In the genomic region with DNA sequence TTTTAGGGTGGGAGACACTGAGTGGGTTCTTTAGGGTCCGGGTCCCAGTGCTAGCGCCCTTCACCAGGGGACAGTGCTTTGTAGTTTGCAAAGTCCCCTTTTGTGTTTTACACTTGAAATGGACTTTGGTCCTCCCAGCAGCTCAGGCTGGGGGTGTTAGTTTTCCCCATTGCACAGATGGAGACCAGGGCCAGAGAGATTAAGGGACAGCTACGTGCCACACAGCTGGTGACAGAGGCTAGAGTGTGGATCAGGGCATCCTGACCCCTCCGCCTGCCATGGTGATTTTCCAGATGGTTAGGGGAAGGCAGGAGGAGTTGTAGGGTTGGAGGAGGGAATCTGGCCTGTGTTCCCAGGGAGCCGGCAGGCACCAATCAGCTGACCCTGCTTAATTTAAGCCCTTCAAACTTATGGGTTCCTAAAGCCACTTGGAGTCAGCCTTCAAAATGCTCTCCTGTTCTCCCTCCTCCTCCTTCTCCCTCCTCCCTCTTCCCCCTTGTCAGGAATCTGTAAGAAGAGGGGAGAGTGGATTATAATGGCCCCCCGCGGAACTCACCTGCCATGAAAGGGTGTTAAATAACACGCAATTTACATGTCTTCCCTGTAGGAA, we compare ENCODE assay signal across 1 cellular context.
TF ChIP-seq lines count a peak whose summit lies in the region.

No MANE protein-coding gene starts in this region.

TF ChIP-seq in HepG2, 621 proteins besides CTCF, POLR2A, EP300 and RAD21 (continued from another document):
- TF ChIP-seq, protein P1, sequence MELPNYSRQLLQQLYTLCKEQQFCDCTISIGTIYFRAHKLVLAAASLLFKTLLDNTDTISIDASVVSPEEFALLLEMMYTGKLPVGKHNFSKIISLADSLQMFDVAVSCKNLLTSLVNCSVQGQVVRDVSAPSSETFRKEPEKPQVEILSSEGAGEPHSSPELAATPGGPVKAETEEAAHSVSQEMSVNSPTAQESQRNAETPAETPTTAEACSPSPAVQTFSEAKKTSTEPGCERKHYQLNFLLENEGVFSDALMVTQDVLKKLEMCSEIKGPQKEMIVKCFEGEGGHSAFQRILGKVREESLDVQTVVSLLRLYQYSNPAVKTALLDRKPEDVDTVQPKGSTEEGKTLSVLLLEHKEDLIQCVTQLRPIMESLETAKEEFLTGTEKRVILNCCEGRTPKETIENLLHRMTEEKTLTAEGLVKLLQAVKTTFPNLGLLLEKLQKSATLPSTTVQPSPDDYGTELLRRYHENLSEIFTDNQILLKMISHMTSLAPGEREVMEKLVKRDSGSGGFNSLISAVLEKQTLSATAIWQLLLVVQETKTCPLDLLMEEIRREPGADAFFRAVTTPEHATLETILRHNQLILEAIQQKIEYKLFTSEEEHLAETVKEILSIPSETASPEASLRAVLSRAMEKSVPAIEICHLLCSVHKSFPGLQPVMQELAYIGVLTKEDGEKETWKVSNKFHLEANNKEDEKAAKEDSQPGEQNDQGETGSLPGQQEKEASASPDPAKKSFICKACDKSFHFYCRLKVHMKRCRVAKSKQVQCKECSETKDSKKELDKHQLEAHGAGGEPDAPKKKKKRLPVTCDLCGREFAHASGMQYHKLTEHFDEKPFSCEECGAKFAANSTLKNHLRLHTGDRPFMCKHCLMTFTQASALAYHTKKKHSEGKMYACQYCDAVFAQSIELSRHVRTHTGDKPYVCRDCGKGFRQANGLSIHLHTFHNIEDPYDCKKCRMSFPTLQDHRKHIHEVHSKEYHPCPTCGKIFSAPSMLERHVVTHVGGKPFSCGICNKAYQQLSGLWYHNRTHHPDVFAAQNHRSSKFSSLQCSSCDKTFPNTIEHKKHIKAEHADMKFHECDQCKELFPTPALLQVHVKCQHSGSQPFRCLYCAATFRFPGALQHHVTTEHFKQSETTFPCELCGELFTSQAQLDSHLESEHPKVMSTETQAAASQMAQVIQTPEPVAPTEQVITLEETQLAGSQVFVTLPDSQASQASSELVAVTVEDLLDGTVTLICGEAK (IDR thresholded peaks at IDR 0.05), result no peak
- TF ChIP-seq, protein P1 (CRISPR knock-in tag; IDR thresholded peaks at IDR 0.05), result 0 out of 2 replicates have a peak, but pooled peaks have one; percentile 25
- TF ChIP-seq HOXA3 (CRISPR knock-in tag; IDR thresholded peaks at IDR 0.05) (0 out of 2 replicates have a peak, but pooled peaks have one; percentile 30), RARA (CRISPR knock-in tag; IDR thresholded peaks at IDR 0.05) (peak; percentile 46; the same call in 1 of the 2 replicates), STAG1 (CRISPR knock-in tag; IDR thresholded peaks at IDR 0.05) (peak; percentile 22), POLR2G (IDR thresholded peaks at IDR 0.05; ENCODE audit: low read depth, low read length) (peak; percentile 58), ZNF746 (CRISPR knock-in tag; IDR thresholded peaks at IDR 0.05) (0 out of 2 replicates have a peak, but pooled peaks have one; percentile 20), ZNF792 (CRISPR knock-in tag; IDR thresholded peaks at IDR 0.05) (peak; percentile 59; the same call in 1 of the 2 replicates), CBX5 (CRISPR knock-in tag; IDR thresholded peaks at IDR 0.05; ENCODE audit: borderline replicate concordance) (no peak), NCOA2 (CRISPR knock-in tag; IDR thresholded peaks at IDR 0.05) (0 out of 2 replicates have a peak, but pooled peaks have one; percentile 12), SOX5 (CRISPR knock-in tag; IDR thresholded peaks at IDR 0.05; ENCODE audit: borderline replicate concordance) (peak; percentile 45; the same call in 1 of the 2 replicates), SOX13 (IDR thresholded peaks at IDR 0.05) (no peak), SOX13 (CRISPR knock-in tag; conservative IDR thresholded peaks at IDR 0.05 in 1 of 2, IDR thresholded peaks at IDR 0.05 in 1 of 2) (peak in 1 of 2 experiments; percentile 64; a peak in 2 of 4 replicates), NR2F6 (IDR thresholded peaks at IDR 0.05) (no peak), NR2F6 (CRISPR knock-in tag; IDR thresholded peaks at IDR 0.05) (peak; percentile 35; the same call in 1 of the 2 replicates), TBX3 (IDR thresholded peaks at IDR 0.05; ENCODE audit: borderline replicate concordance) (no peak), ZMYM4 (CRISPR knock-in tag; IDR thresholded peaks at IDR 0.05) (0 out of 2 replicates have a peak, but pooled peaks have one; percentile 44), XRCC5 (optimal IDR thresholded peaks at IDR 0.05; ENCODE audit: low read length) (peak; percentile 62), THAP11 (CRISPR knock-in tag; IDR thresholded peaks at IDR 0.05) (no peak)
- TF ChIP-seq, protein P2, sequence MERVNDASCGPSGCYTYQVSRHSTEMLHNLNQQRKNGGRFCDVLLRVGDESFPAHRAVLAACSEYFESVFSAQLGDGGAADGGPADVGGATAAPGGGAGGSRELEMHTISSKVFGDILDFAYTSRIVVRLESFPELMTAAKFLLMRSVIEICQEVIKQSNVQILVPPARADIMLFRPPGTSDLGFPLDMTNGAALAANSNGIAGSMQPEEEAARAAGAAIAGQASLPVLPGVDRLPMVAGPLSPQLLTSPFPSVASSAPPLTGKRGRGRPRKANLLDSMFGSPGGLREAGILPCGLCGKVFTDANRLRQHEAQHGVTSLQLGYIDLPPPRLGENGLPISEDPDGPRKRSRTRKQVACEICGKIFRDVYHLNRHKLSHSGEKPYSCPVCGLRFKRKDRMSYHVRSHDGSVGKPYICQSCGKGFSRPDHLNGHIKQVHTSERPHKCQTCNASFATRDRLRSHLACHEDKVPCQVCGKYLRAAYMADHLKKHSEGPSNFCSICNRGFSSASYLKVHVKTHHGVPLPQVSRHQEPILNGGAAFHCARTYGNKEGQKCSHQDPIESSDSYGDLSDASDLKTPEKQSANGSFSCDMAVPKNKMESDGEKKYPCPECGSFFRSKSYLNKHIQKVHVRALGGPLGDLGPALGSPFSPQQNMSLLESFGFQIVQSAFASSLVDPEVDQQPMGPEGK (CRISPR knock-in tag; IDR thresholded peaks at IDR 0.05), result peak; percentile 88
- TF ChIP-seq, protein P3, sequence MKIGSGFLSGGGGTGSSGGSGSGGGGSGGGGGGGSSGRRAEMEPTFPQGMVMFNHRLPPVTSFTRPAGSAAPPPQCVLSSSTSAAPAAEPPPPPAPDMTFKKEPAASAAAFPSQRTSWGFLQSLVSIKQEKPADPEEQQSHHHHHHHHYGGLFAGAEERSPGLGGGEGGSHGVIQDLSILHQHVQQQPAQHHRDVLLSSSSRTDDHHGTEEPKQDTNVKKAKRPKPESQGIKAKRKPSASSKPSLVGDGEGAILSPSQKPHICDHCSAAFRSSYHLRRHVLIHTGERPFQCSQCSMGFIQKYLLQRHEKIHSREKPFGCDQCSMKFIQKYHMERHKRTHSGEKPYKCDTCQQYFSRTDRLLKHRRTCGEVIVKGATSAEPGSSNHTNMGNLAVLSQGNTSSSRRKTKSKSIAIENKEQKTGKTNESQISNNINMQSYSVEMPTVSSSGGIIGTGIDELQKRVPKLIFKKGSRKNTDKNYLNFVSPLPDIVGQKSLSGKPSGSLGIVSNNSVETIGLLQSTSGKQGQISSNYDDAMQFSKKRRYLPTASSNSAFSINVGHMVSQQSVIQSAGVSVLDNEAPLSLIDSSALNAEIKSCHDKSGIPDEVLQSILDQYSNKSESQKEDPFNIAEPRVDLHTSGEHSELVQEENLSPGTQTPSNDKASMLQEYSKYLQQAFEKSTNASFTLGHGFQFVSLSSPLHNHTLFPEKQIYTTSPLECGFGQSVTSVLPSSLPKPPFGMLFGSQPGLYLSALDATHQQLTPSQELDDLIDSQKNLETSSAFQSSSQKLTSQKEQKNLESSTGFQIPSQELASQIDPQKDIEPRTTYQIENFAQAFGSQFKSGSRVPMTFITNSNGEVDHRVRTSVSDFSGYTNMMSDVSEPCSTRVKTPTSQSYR (CRISPR knock-in tag; IDR thresholded peaks at IDR 0.05; ENCODE audit: borderline replicate concordance), result peak; percentile 66; the same call in 1 of the 2 replicates
- TF ChIP-seq, protein P4, sequence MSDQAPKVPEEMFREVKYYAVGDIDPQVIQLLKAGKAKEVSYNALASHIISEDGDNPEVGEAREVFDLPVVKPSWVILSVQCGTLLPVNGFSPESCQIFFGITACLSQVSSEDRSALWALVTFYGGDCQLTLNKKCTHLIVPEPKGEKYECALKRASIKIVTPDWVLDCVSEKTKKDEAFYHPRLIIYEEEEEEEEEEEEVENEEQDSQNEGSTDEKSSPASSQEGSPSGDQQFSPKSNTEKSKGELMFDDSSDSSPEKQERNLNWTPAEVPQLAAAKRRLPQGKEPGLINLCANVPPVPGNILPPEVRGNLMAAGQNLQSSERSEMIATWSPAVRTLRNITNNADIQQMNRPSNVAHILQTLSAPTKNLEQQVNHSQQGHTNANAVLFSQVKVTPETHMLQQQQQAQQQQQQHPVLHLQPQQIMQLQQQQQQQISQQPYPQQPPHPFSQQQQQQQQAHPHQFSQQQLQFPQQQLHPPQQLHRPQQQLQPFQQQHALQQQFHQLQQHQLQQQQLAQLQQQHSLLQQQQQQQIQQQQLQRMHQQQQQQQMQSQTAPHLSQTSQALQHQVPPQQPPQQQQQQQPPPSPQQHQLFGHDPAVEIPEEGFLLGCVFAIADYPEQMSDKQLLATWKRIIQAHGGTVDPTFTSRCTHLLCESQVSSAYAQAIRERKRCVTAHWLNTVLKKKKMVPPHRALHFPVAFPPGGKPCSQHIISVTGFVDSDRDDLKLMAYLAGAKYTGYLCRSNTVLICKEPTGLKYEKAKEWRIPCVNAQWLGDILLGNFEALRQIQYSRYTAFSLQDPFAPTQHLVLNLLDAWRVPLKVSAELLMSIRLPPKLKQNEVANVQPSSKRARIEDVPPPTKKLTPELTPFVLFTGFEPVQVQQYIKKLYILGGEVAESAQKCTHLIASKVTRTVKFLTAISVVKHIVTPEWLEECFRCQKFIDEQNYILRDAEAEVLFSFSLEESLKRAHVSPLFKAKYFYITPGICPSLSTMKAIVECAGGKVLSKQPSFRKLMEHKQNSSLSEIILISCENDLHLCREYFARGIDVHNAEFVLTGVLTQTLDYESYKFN (CRISPR knock-in tag; conservative IDR thresholded peaks at IDR 0.05), result peak; percentile 78
- TF ChIP-seq, protein P5, sequence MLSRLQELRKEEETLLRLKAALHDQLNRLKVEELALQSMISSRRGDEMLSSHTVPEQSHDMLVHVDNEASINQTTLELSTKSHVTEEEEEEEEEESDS (CRISPR knock-in tag; IDR thresholded peaks at IDR 0.05; ENCODE audit: borderline replicate concordance), result no peak
